Comparison of ENCODE assay signal across 8 cellular contexts in genomic region chr4:74133786-74134499, GRCh38. TPM values are rescaled to one million over a fixed set of nuclear protein-coding genes. Genes with fewer than 3 reads are reported as not detected.
DNase-seq lines count a peak whose midpoint lies in the region; ATAC-seq and TF ChIP-seq lines count a peak whose summit lies in the region.

No MANE protein-coding gene starts in this region.

- BruUV-seq in OCI-LY7 (replicated peaks; lab: Mats Ljungman, UMichigan): no TSS peak

- H3K4me1 ChIP-seq in OCI-LY7 (ENCODE audit: insufficient read depth, low read length, poor library complexity, severe bottlenecking) (no peaks in the 10 kb centered on the region), parathyroid adenoma (no peaks in the 10 kb centered on the region)

- H3K9me2 ChIP-seq in OCI-LY7 (ENCODE audit: insufficient read depth, low read length): no peaks in the 10 kb centered on the region

- no peak overlapping the region for H3K9ac ChIP-seq in parathyroid adenoma

- H2AFZ ChIP-seq in OCI-LY7 (ENCODE audit: low read length): no peak overlapping the region
- H2AFZ ChIP-seq in parathyroid adenoma: peak overlapping the region; percentile 22

- H3K9me3 ChIP-seq in OCI-LY7 (ENCODE audit: low read length): no peaks in the 10 kb centered on the region
- H3K9me3 ChIP-seq in parathyroid adenoma (ENCODE audit: control insufficient read depth, low read length): no peaks in the 10 kb centered on the region

- peak; percentile 82 for DNase-seq in COLO668 (lab: John Stamatoyannopoulos, UW; ENCODE audit: unreplicated experiment)
- peak in 59 of 76 experiments; percentile 0 to 70 (median 28) for DNase-seq in HUDEP-2 (lab: John Stamatoyannopoulos, UW; ENCODE audit: unreplicated experiment in 76 of 76)
- DNase-seq in OCI-LY7 (ENCODE audit: low spot score): peak; percentile 63
- DNase-seq in activated gamma-delta T cell treated with anti-CD3 and anti-CD28 coated beads, Interleukin-2, amount 50 U/mL, for 16 hours (ENCODE audit: low read depth): peak; percentile 5
- DNase-seq in head of caudate nucleus: peak in 41 of 42 donors; percentile 53 to 89 (median 74)

- H3K27me3 ChIP-seq in parathyroid adenoma (ENCODE audit: control insufficient read depth, insufficient read depth, low read length): no peaks in the 10 kb centered on the region

- TF ChIP-seq CTCF in OCI-LY7 (conservative IDR thresholded peaks at IDR 0.05; ENCODE audit: low read length) (peak; percentile 90), parathyroid adenoma (IDR thresholded peaks at IDR 0.05) (peak; percentile 51)

- intact Hi-C loops in OCI-LY7 (cut with micrococcal nuclease; ENCODE audit: unreplicated experiment) (loop anchor here (5.0 kb wide), 2 partner anchors 407 to 822 kb away; no protein-coding TSS in a partner anchor), head of caudate nucleus (cut with DNase I) (loop anchor here (10.0 kb wide), 1 partner anchor 399 kb away; no protein-coding TSS in a partner anchor)

- H3K4me3 ChIP-seq in OCI-LY7 (ENCODE audit: low read depth, low read length, poor library complexity, severe bottlenecking) (no peak overlapping the region), parathyroid adenoma (ENCODE audit: low read depth, low read length) (no peak overlapping the region)

- H3K4me2 ChIP-seq in OCI-LY7 (ENCODE audit: low read length) (no peak overlapping the region), parathyroid adenoma (ENCODE audit: low read length) (no peak overlapping the region)

- H3K79me2 ChIP-seq in OCI-LY7 (ENCODE audit: insufficient read depth, low read depth, low read length) (no peaks in the 10 kb centered on the region), parathyroid adenoma (no peaks in the 10 kb centered on the region)

- ATAC-seq in GM19372 (IDR thresholded peaks at IDR 0.05; ENCODE audit: low read depth, unreplicated experiment) (peak; percentile 91), HG03108 (IDR thresholded peaks at IDR 0.05; ENCODE audit: unreplicated experiment) (no peak)

- H3K36me3 ChIP-seq in OCI-LY7 (ENCODE audit: insufficient read depth, low read length) (no peaks in the 10 kb centered on the region), parathyroid adenoma (ENCODE audit: control insufficient read depth, insufficient read depth, low read length) (no peaks in the 10 kb centered on the region)

- H3K27ac ChIP-seq in OCI-LY7 (ENCODE audit: low read depth, low read length, poor library complexity, severe bottlenecking) (no peak overlapping the region), parathyroid adenoma (no peak overlapping the region)

- POLR2A ChIA-PET in OCI-LY7 (lab: Charles Lee): interaction anchor here (0.6 to 1.1 kb wide), 5 partner anchors 9 to 424 kb away, joined by 3 to 7 read pairs (median 3); no protein-coding TSS in a partner anchor

- no peaks in the 10 kb centered on the region for H4K20me1 ChIP-seq in OCI-LY7 (ENCODE audit: insufficient read depth, low read length)

- CTCF ChIA-PET in OCI-LY7 (lab: Charles Lee; ENCODE audit: unreplicated experiment): interaction anchor here (0.7 kb wide), 1 partner anchor 10 kb away, joined by 4 read pairs; no protein-coding TSS in a partner anchor

RNA-seq across cellular contexts. Expression of gene MTHFD2L, which starts 24.0 kb away (rescaled TPM):
- 18.5 and 18.9 TPM in 2 replicates for total RNA-seq in OCI-LY7 (2014; rRNA removed; shearing (Covaris generic))
- total RNA-seq in OCI-LY7 (2022): 18.7 and 18.8 TPM in 2 replicates

RNA-seq across cellular contexts. Expression of gene CXCL2, which starts 34.9 kb away (rescaled TPM):
- not detected in 2 replicates for total RNA-seq in OCI-LY7 (2014; rRNA removed; shearing (Covaris generic))
- total RNA-seq in OCI-LY7 (2022): not detected in 2 replicates

Comparison
In these comparisons a context has a peak if more than half of its experiments do, and no peak if none do; other contexts are left out.
1. DNase-seq: peak in every context shown above with its lines; median percentile 82 in COLO668; 74 in head of caudate nucleus; 63 in OCI-LY7; 28 in HUDEP-2; 5 in activated gamma-delta T cell treated with anti-CD3 and anti-CD28 coated beads, Interleukin-2, amount 50 U/mL, for 16 hours.